ENCODE assay signal across 26 cellular contexts in the genomic region with DNA sequence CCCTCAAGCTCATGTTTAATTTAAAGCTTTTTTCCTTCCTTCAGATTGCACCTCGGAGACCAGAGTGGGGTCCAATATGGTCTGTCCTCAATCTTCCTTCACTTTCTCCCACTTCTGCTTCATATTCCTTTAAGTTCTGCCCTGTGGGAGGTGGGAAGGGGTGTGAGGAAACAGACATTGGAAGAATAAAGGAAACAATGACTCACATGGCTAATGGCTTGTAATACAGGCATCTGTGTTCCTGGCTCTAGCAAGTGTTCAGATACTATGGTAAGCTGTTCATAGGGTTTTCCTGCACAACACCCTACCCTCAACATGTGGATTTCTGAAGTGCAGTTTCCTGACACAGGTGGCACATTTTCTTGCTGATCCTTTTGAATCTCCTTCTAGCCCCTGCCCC.
"Had no signal": no experiment of that assay in that cellular context is flagged by ENCODE, and none has a peak within 500 bp of the region (broad histone marks: within the 10 kb centered on the region; RNA-seq: fewer than 3 reads in every experiment).

No MANE protein-coding gene starts in this region.

- H3K27me3 ChIP-seq: dorsolateral prefrontal cortex, gastroesophageal sphincter, heart left ventricle, pancreas, right atrium auricular region, transverse colon had no signal

- H3K36me3 ChIP-seq: gastroesophageal sphincter, heart left ventricle, pancreas, right atrium auricular region, transverse colon had no signal

- H3K36me3 Mint-ChIP-seq: activated naive CD4-positive, alpha-beta T cell treated with anti-CD3 and anti-CD28 coated beads, Interleukin-2, amount 50 U/mL, for 72 hours; brain; immature natural killer cell; naive thymus-derived CD8-positive, alpha-beta T cell had no signal

- H3K4me3 Mint-ChIP-seq: activated CD4-positive, alpha-beta T cell treated with anti-CD3 and anti-CD28 coated beads for 36 hours; activated T-cell treated with anti-CD3 and anti-CD28 coated beads, Interleukin-2, amount 50 U/mL, for 72 hours; brain; immature natural killer cell; naive thymus-derived CD8-positive, alpha-beta T cell; neural crest cell had no signal

- ATAC-seq: activated CD4-positive, alpha-beta T cell treated with anti-CD3 and anti-CD28 coated beads for 36 hours; activated naive CD4-positive, alpha-beta T cell treated with anti-CD3 and anti-CD28 coated beads, Interleukin-2, amount 50 U/mL, for 72 hours; activated T-cell treated with anti-CD3 and anti-CD28 coated beads, Interleukin-2, amount 50 U/mL, for 72 hours; gastroesophageal sphincter; heart left ventricle; naive thymus-derived CD8-positive, alpha-beta T cell; psoas muscle had no signal

- H3K27ac Mint-ChIP-seq: activated CD4-positive, alpha-beta T cell treated with anti-CD3 and anti-CD28 coated beads for 36 hours; activated naive CD4-positive, alpha-beta T cell treated with anti-CD3 and anti-CD28 coated beads, Interleukin-2, amount 50 U/mL, for 72 hours; activated T-cell treated with anti-CD3 and anti-CD28 coated beads, Interleukin-2, amount 50 U/mL, for 72 hours; immature natural killer cell; naive thymus-derived CD8-positive, alpha-beta T cell had no signal

- H3K4me1 ChIP-seq: gastroesophageal sphincter, heart left ventricle, pancreas, psoas muscle, right atrium auricular region, transverse colon had no signal

- H3K27me3 Mint-ChIP-seq: activated CD4-positive, alpha-beta T cell treated with anti-CD3 and anti-CD28 coated beads for 36 hours; naive thymus-derived CD8-positive, alpha-beta T cell had no signal

- H3K4me1 Mint-ChIP-seq: activated CD4-positive, alpha-beta T cell treated with anti-CD3 and anti-CD28 coated beads for 36 hours; immature natural killer cell; naive thymus-derived CD8-positive, alpha-beta T cell; neural crest cell had no signal

- H3K4me2 ChIP-seq: smooth muscle cell had no signal

- H3K9me3 Mint-ChIP-seq: activated naive CD4-positive, alpha-beta T cell treated with anti-CD3 and anti-CD28 coated beads, Interleukin-2, amount 50 U/mL, for 72 hours; activated T-cell treated with anti-CD3 and anti-CD28 coated beads, Interleukin-2, amount 50 U/mL, for 72 hours; naive thymus-derived CD8-positive, alpha-beta T cell; neural crest cell had no signal

- H3K4me3 ChIP-seq: coronary artery, dorsolateral prefrontal cortex, gastroesophageal sphincter, heart left ventricle, pancreas, psoas muscle, right atrium auricular region, smooth muscle cell, transverse colon had no signal

- H3K9me3 ChIP-seq: gastroesophageal sphincter, heart left ventricle, pancreas, psoas muscle, right atrium auricular region, transverse colon had no signal

- DNase-seq: activated CD4-positive, alpha-beta T cell treated with anti-CD3 and anti-CD28 coated beads for 36 hours; activated CD4-positive, CD25-positive, alpha-beta regulatory T cell; activated naive CD4-positive, alpha-beta T cell; activated T-cell treated with anti-CD3 and anti-CD28 coated beads for 4 hours; activated T-cell treated with anti-CD3 and anti-CD28 coated beads, Interleukin-2, amount 50 U/mL, for 72 hours; dorsolateral prefrontal cortex; effector memory CD4-positive, alpha-beta T cell; heart left ventricle; hypothalamus; immature natural killer cell; kidney; naive thymus-derived CD8-positive, alpha-beta T cell; nucleus accumbens; pancreas; psoas muscle; stimulated activated CD4-positive, alpha-beta T cell treated with anti-CD3 and anti-CD28 coated beads, Interleukin-2, amount 100 ng/mL, for 24 hours; stimulated activated naive CD4-positive, alpha-beta T cell; T-helper 2 cell; transverse colon had no signal

- H3K27ac ChIP-seq: coronary artery, dorsolateral prefrontal cortex, gastroesophageal sphincter, heart left ventricle, pancreas, psoas muscle, right atrium auricular region, transverse colon had no signal
